In genomic region chr17:67671492-67671891, GRCh38 we compare ENCODE assay signal across 20 cellular contexts. TPM values are rescaled to one million over a fixed set of nuclear protein-coding genes. Genes with fewer than 3 reads are reported as not detected.
DNase-seq lines count a peak whose midpoint lies in the region; ATAC-seq and TF ChIP-seq lines count a peak whose summit lies in the region.
"Had no signal": no experiment of that assay in that cellular context is flagged by ENCODE, and none has a peak within 500 bp of the region (broad histone marks: within the 10 kb centered on the region; RNA-seq: fewer than 3 reads in every experiment).

No MANE protein-coding gene starts in this region.

- no peaks in the 10 kb centered on the region for H3K27me3 ChIP-seq in CD8-positive, alpha-beta T cell (ENCODE audit: insufficient read depth, low read length)
- no peaks in the 10 kb centered on the region for H3K27me3 ChIP-seq in sigmoid colon
- H3K27me3 ChIP-seq: left lung, tibial artery had no signal

- peak overlapping the region; percentile 27 for H3K27ac Mint-ChIP-seq in CD8-positive, alpha-beta T cell
- no peak overlapping the region for H3K27ac Mint-ChIP-seq in effector memory CD8-positive, alpha-beta T cell
- H3K27ac Mint-ChIP-seq: activated naive CD8-positive, alpha-beta T cell treated with anti-CD3 and anti-CD28 coated beads, Interleukin-2, amount 10 ng/mL, durations not matched to agents 7 days and 5 days had no signal

- DNase-seq in CD8-positive, alpha-beta T cell = no peak
- DNase-seq in HEK293T (ENCODE audit: extremely low spot score) (peak; percentile 47), NCI-H2196 (lab: John Stamatoyannopoulos, UW; ENCODE audit: unreplicated experiment) (peak; percentile 62), dermis blood vessel endothelial cell (peak; percentile 5), sigmoid colon (no peak)
- DNase-seq in effector memory CD8-positive, alpha-beta T cell = no peak
- DNase-seq: activated CD4-positive, alpha-beta T cell treated with anti-CD3 and anti-CD28 coated beads for 4 hours; activated naive CD8-positive, alpha-beta T cell treated with anti-CD3 and anti-CD28 coated beads, Interleukin-2, amount 10 ng/mL, durations not matched to agents 7 days and 5 days; activated T-cell treated with anti-CD3 and anti-CD28 coated beads, Interleukin-2, amount 50 U/mL, for 48 hours; cerebellar nuclear complex; DND-41; hypothalamus; KG1; left lung; NCI-H2227 treated with DMSO at 0.1 percent for 48 hours; psoas muscle; tibial artery had no signal

- H3K4me3 ChIP-seq in CD8-positive, alpha-beta T cell (ENCODE audit: low read depth, low read length) = no peak overlapping the region
- H3K4me3 ChIP-seq in sigmoid colon = no peak overlapping the region
- H3K4me3 ChIP-seq: left lung, psoas muscle, tibial artery had no signal

- H3K36me3 Mint-ChIP-seq in CD8-positive, alpha-beta T cell = peaks cover 64% of the 10 kb centered on the region
- H3K36me3 Mint-ChIP-seq in effector memory CD8-positive, alpha-beta T cell (ENCODE audit: insufficient read depth) = peaks cover 72% of the 10 kb centered on the region

- no peaks in the 10 kb centered on the region for H3K9me3 Mint-ChIP-seq in CD8-positive, alpha-beta T cell
- H3K9me3 Mint-ChIP-seq in effector memory CD8-positive, alpha-beta T cell = no peaks in the 10 kb centered on the region
- H3K9me3 Mint-ChIP-seq: activated naive CD8-positive, alpha-beta T cell treated with anti-CD3 and anti-CD28 coated beads, Interleukin-2, amount 10 ng/mL, durations not matched to agents 7 days and 5 days had no signal

- H3K27me3 Mint-ChIP-seq in CD8-positive, alpha-beta T cell (ENCODE audit: low read depth) = no peaks in the 10 kb centered on the region
- no peaks in the 10 kb centered on the region for H3K27me3 Mint-ChIP-seq in effector memory CD8-positive, alpha-beta T cell
- H3K27me3 Mint-ChIP-seq: activated naive CD8-positive, alpha-beta T cell treated with anti-CD3 and anti-CD28 coated beads, Interleukin-2, amount 10 ng/mL, durations not matched to agents 7 days and 5 days had no signal

- no peak for TF ChIP-seq EP300 in sigmoid colon (IDR thresholded peaks at IDR 0.05)

- CTCF ChIA-PET in CD8-positive, alpha-beta T cell (lab: Charles Lee) = interaction anchor here (1.4 kb wide), 1 partner anchor 297 kb away, joined by 4 read pairs; no protein-coding TSS in a partner anchor
- CTCF ChIA-PET in HEK293T (lab: Yijun Ruan, JAX) = interaction anchor here (1.1 kb wide), 1 partner anchor 297 kb away, joined by 3 read pairs; no protein-coding TSS in a partner anchor

- H3K4me1 ChIP-seq in CD8-positive, alpha-beta T cell (ENCODE audit: insufficient read depth, low read length) = no peaks in the 10 kb centered on the region
- no peaks in the 10 kb centered on the region for H3K4me1 ChIP-seq in sigmoid colon
- H3K4me1 ChIP-seq: left lung had no signal

- POLR2A ChIA-PET in CD8-positive, alpha-beta T cell (lab: Charles Lee) = no interaction called here
- POLR2A ChIA-PET in HEK293T (lab: Yijun Ruan, JAX) = no interaction called here

- peaks cover 3% of the 10 kb centered on the region for H3K4me1 Mint-ChIP-seq in CD8-positive, alpha-beta T cell (ENCODE audit: low read depth)
- H3K4me1 Mint-ChIP-seq in effector memory CD8-positive, alpha-beta T cell (ENCODE audit: low read depth in 2 of 2) = no peaks in the 10 kb centered on the region
- H3K4me1 Mint-ChIP-seq: activated naive CD8-positive, alpha-beta T cell treated with anti-CD3 and anti-CD28 coated beads, Interleukin-2, amount 10 ng/mL, durations not matched to agents 7 days and 5 days had no signal

- H3K4me3 Mint-ChIP-seq in CD8-positive, alpha-beta T cell = no peak overlapping the region
- H3K4me3 Mint-ChIP-seq in effector memory CD8-positive, alpha-beta T cell = no peak overlapping the region
- H3K4me3 Mint-ChIP-seq: activated naive CD8-positive, alpha-beta T cell treated with anti-CD3 and anti-CD28 coated beads, Interleukin-2, amount 10 ng/mL, durations not matched to agents 7 days and 5 days had no signal

- no peak for TF ChIP-seq POLR2A in sigmoid colon (IDR thresholded peaks at IDR 0.05)

- intact Hi-C loops in CD8-positive, alpha-beta T cell (cut with DNase I, micrococcal nuclease) = no loop called here
- intact Hi-C loops in sigmoid colon (cut with DNase I) = no loop called here

- H3K36me3 ChIP-seq in CD8-positive, alpha-beta T cell (ENCODE audit: insufficient read depth, low read length) = peaks cover 29% of the 10 kb centered on the region
- no peaks in the 10 kb centered on the region for H3K36me3 ChIP-seq in sigmoid colon
- H3K36me3 ChIP-seq: tibial artery had no signal

- 81 to 88% methylated on average over 3 of the region's 3 CpGs for WGBS in sigmoid colon, 2 donors

- H3K9me3 ChIP-seq in CD8-positive, alpha-beta T cell (ENCODE audit: low read length) = no peaks in the 10 kb centered on the region
- H3K9me3 ChIP-seq in sigmoid colon = no peaks in the 10 kb centered on the region
- H3K9me3 ChIP-seq: left lung, psoas muscle, tibial artery had no signal

- no peak for ATAC-seq in CD8-positive, alpha-beta T cell
- ATAC-seq in HG03342 (IDR thresholded peaks at IDR 0.05; ENCODE audit: unreplicated experiment) = no peak
- no peak for ATAC-seq in GM21528 (IDR thresholded peaks at IDR 0.05; ENCODE audit: low FRiP score, unreplicated experiment)
- ATAC-seq in effector memory CD8-positive, alpha-beta T cell (replicated peaks) = no peak
- ATAC-seq: left lung, psoas muscle had no signal

- no peak overlapping the region for H3K27ac ChIP-seq in CD8-positive, alpha-beta T cell (ENCODE audit: low read depth, low read length)
- H3K27ac ChIP-seq in sigmoid colon = no peak overlapping the region
- H3K27ac ChIP-seq: HL-60, left lung, psoas muscle, tibial artery had no signal

- TF ChIP-seq CTCF in CD8-positive, alpha-beta T cell (IDR thresholded peaks at IDR 0.05) = no peak
- no peak for TF ChIP-seq CTCF in sigmoid colon (IDR thresholded peaks at IDR 0.05)

TF ChIP-seq in HEK293T, 16 proteins besides CTCF, POLR2A, EP300 and RAD21:
- TF ChIP-seq HDGF (IDR thresholded peaks at IDR 0.05; ENCODE audit: borderline replicate concordance) (no peak), SUZ12 (IDR thresholded peaks at IDR 0.05) (no peak), LEF1 (IDR thresholded peaks at IDR 0.05; ENCODE audit: borderline replicate concordance) (no peak)

RNA-seq across cellular contexts. Expression of gene NOL11, which starts 46.2 kb away (rescaled TPM):
- total RNA-seq in CD8-positive, alpha-beta T cell = 10 to 100 TPM; 91.0 to 94.0 TPM
- 32.3 and 45.8 TPM in 2 replicates for total RNA-seq in dermis blood vessel endothelial cell
- 10 to 100 TPM; 22.7 to 34.2 (median 26.0) TPM for total RNA-seq in sigmoid colon
- 10 to 100 TPM; 13.8 to 27.1 (median 22.0) TPM for polyA plus RNA-seq in sigmoid colon

Comparison
In these comparisons a context has a peak if more than half of its experiments do, and no peak if none do; other contexts are left out.
1. DNase-seq: peak in HEK293T (single experiment), NCI-H2196 (single experiment) and dermis blood vessel endothelial cell (single experiment); none in CD8-positive, alpha-beta T cell (0 of 7), effector memory CD8-positive, alpha-beta T cell (0 of 3) and sigmoid colon (single experiment).